Comparison of ENCODE assay signal across 20 cellular contexts in genomic region chr5:151189151-151189550, GRCh38.
"Had no signal": no experiment of that assay in that cellular context is flagged by ENCODE, and none has a peak within 500 bp of the region (broad histone marks: within the 10 kb centered on the region; RNA-seq: fewer than 3 reads in every experiment).

No MANE protein-coding gene starts in this region.

- H3K27me3 ChIP-seq: esophagus squamous epithelium, gastroesophageal sphincter, neural progenitor cell, pancreas had no signal

- H3K27me3 Mint-ChIP-seq: natural killer cell treated with Interleukin-12 subunit alpha and Interleukin-12 subunit beta and Interleukin-15 and Interleukin-18, amount 100 ng/mL, for 72 hours; progenitor cell of endocrine pancreas had no signal

- H3K4me3 Mint-ChIP-seq: natural killer cell treated with Interleukin-12 subunit alpha and Interleukin-12 subunit beta and Interleukin-15 and Interleukin-18, amount 100 ng/mL, for 72 hours; neural progenitor cell had no signal

- H3K27ac Mint-ChIP-seq: neural progenitor cell, progenitor cell of endocrine pancreas had no signal

- H3K36me3 ChIP-seq: neural progenitor cell had no signal

- H3K4me2 ChIP-seq: neural progenitor cell had no signal

- H3K4me1 ChIP-seq: esophagus squamous epithelium, gastroesophageal sphincter, neural progenitor cell, pancreas had no signal

- H3K9ac ChIP-seq: neural progenitor cell had no signal

- H3K4me3 ChIP-seq: esophagus squamous epithelium, gastroesophageal sphincter, mucosa of descending colon, neural progenitor cell, pancreas had no signal

- H2AFZ ChIP-seq: neural progenitor cell had no signal

- H3K9me3 ChIP-seq: gastroesophageal sphincter had no signal

- DNase-seq: dermis blood vessel endothelial cell; esophagus squamous epithelium; foreskin fibroblast; glutamatergic neuron; islet precursor cell; mammary epithelial cell; mucosa of descending colon; nucleus accumbens; pancreas; right cardiac atrium; small intestine; stimulated activated CD4-positive, alpha-beta T cell treated with anti-CD3 and anti-CD28 coated beads, Interleukin-12 subunit alpha, Interleukin-12 subunit beta, amount 100 ng/mL, for 4 hours; stimulated activated naive CD4-positive, alpha-beta T cell treated with Interleukin-2 at 50 U/mL for 16 hours; trophoblast cell had no signal

- H3K27ac ChIP-seq: esophagus squamous epithelium, gastroesophageal sphincter, neural progenitor cell, pancreas had no signal

- H3K4me1 Mint-ChIP-seq: neural progenitor cell had no signal

- FAIRE-seq: pancreas, small intestine, urothelium cell line had no signal

- H3K36me3 Mint-ChIP-seq: neural progenitor cell had no signal

- ATAC-seq: gastroesophageal sphincter; left lobe of liver; mucosa of descending colon; natural killer cell treated with Interleukin-12 subunit alpha and Interleukin-12 subunit beta and Interleukin-15 and Interleukin-18, amount 100 ng/mL, for 72 hours; pancreas; right cardiac atrium had no signal
